In the genomic region with DNA sequence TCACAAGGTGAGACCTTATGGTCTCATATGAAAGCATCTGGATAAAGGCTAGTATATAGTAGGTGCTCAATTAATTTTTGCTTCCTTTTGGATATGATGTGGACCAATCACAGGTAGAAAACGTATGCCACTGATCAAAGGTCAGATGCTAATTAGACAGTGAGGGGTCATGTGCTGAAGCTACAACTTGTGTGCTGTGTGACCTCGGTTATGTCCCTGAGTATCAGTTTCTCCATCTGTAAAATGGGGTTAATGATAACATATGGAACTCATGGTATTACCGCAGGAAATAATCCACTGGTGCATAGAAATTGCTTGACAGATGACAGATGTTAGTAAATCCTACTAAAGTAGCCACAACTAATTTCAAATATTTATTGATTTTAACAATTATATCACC, we compare ENCODE assay signal across 26 cellular contexts.
"Had no signal": no experiment of that assay in that cellular context is flagged by ENCODE, and none has a peak within 500 bp of the region (broad histone marks: within the 10 kb centered on the region; RNA-seq: fewer than 3 reads in every experiment).

No MANE protein-coding gene starts in this region.

- FAIRE-seq: endometrium, kidney had no signal

- DNase-seq: colonic mucosa; cortex of kidney; effector CD8-positive, alpha-beta T cell; effector memory CD8-positive, alpha-beta T cell; endodermal cell; erythroblast; esophagus squamous epithelium; foreskin fibroblast; foreskin melanocyte; heart left ventricle; hypothalamus; immature natural killer cell; kidney; kidney glomerular epithelial cell; left colon; left ventricle myocardium inferior; lower lobe of right lung; mesenchymal stem cell; mucosa of descending colon; naive B cell had no signal

- H3K36me3 ChIP-seq: colonic mucosa, left ventricle myocardium inferior had no signal

- H3K4me3 ChIP-seq: colonic mucosa, esophagus squamous epithelium, gastroesophageal sphincter, heart left ventricle, hepatocyte, left ventricle myocardium inferior, lower lobe of right lung, mucosa of descending colon had no signal

- ATAC-seq: effector memory CD8-positive, alpha-beta T cell; esophagus mucosa; gastroesophageal sphincter; heart left ventricle; left colon; left lobe of liver; lower lobe of right lung; mucosa of descending colon had no signal

- H3K9me3 ChIP-seq: colonic mucosa, esophagus squamous epithelium, gastroesophageal sphincter, heart left ventricle, left ventricle myocardium inferior, lower lobe of right lung, mucosa of descending colon had no signal

- H3K4me2 ChIP-seq: hepatocyte had no signal

- H3K27me3 ChIP-seq: colonic mucosa, esophagus squamous epithelium, gastroesophageal sphincter, heart left ventricle, hepatocyte had no signal

- H3K27ac ChIP-seq: colonic mucosa, epithelial cell of prostate, esophagus squamous epithelium, gastroesophageal sphincter, hepatocyte, lower lobe of right lung had no signal

- H3K4me1 ChIP-seq: colonic mucosa, gastroesophageal sphincter had no signal
